In genomic region chr3:120772081-120772480, GRCh38 we compare ENCODE assay signal across 28 cellular contexts.
"Had no signal": no experiment of that assay in that cellular context is flagged by ENCODE, and none has a peak within 500 bp of the region (broad histone marks: within the 10 kb centered on the region; RNA-seq: fewer than 3 reads in every experiment).

No MANE protein-coding gene starts in this region.

- H3K4me3 ChIP-seq: gastrocnemius medialis, left ventricle myocardium inferior, lung, pancreas, right lobe of liver, spleen, testis, tibial nerve, upper lobe of right lung, vagina had no signal

- FAIRE-seq: endometrium, keratinocyte, pancreas had no signal

- H3K27me3 ChIP-seq: gastrocnemius medialis, pancreas, right lobe of liver, spleen, testis, tibial nerve, upper lobe of right lung, vagina had no signal

- H3K36me3 Mint-ChIP-seq: naive B cell had no signal

- H3K4me1 ChIP-seq: right lobe of liver had no signal

- H3K27ac ChIP-seq: gastrocnemius medialis, left ventricle myocardium inferior, pancreas, right lobe of liver, spleen, testis, tibial nerve, upper lobe of right lung, vagina had no signal

- H3K27me3 Mint-ChIP-seq: naive B cell; progenitor cell of endocrine pancreas; stimulated activated memory B cell treated with anti-CD40 and anti-IgM and Interleukin-4, amounts not matched to agents 10 μg/mL and 1 μg/mL and 100 μg/mL, for 72 hours; stimulated activated naive CD8-positive, alpha-beta T cell treated with anti-CD3 and anti-CD28 coated beads, Interleukin-15, Interleukin-2, amounts not matched to agents 100 ng/mL and 50 ng/mL, for 24 hours had no signal

- ATAC-seq: esophagus mucosa; gastrocnemius medialis; left cardiac atrium; pancreas; right lobe of liver; stimulated activated memory B cell treated with anti-CD40 and anti-IgM and Interleukin-4, amounts not matched to agents 10 μg/mL and 1 μg/mL and 100 μg/mL, for 72 hours; upper lobe of right lung had no signal

- H3K27ac Mint-ChIP-seq: nephron; stimulated activated memory B cell treated with anti-CD40 and anti-IgM and Interleukin-4, amounts not matched to agents 10 μg/mL and 1 μg/mL and 100 μg/mL, for 72 hours; stimulated activated naive CD8-positive, alpha-beta T cell treated with anti-CD3 and anti-CD28 coated beads, Interleukin-15, Interleukin-2, amounts not matched to agents 100 ng/mL and 50 ng/mL, for 24 hours had no signal

- H3K36me3 ChIP-seq: right lobe of liver had no signal

- H3K4me3 Mint-ChIP-seq: immature natural killer cell; nephron; stimulated activated memory B cell treated with anti-CD40 and anti-IgM and Interleukin-4, amounts not matched to agents 10 μg/mL and 1 μg/mL and 100 μg/mL, for 72 hours; stimulated activated naive CD8-positive, alpha-beta T cell treated with anti-CD3 and anti-CD28 coated beads, Interleukin-15, Interleukin-2, amounts not matched to agents 100 ng/mL and 50 ng/mL, for 24 hours had no signal

- H3K9me3 Mint-ChIP-seq: immature natural killer cell; naive B cell; nephron; stimulated activated memory B cell treated with anti-CD40 and anti-IgM and Interleukin-4, amounts not matched to agents 10 μg/mL and 1 μg/mL and 100 μg/mL, for 72 hours; stimulated activated naive CD8-positive, alpha-beta T cell treated with anti-CD3 and anti-CD28 coated beads, Interleukin-15, Interleukin-2, amounts not matched to agents 100 ng/mL and 50 ng/mL, for 24 hours had no signal

- H3K9me3 ChIP-seq: gastrocnemius medialis, left ventricle myocardium inferior, pancreas, right lobe of liver, spleen, testis, tibial nerve, upper lobe of right lung, vagina had no signal

- DNase-seq: effector memory CD4-positive, alpha-beta T cell; gastrocnemius medialis; immature natural killer cell; left cardiac atrium; left ventricle myocardium inferior; mesenchymal stem cell; midbrain; naive B cell; occipital lobe; pancreas; retina; right lobe of liver; spleen; stimulated activated CD4-positive, alpha-beta T cell treated with anti-CD3 and anti-CD28 coated beads, Interleukin-15, amount 100 ng/mL, for 24 hours; stimulated activated CD4-positive, alpha-beta T cell treated with anti-CD3 and anti-CD28 coated beads, Interleukin-1b, Interleukin-23, amount 100 ng/mL, for 48 hours; stimulated activated CD4-positive, alpha-beta T cell treated with anti-CD3 and anti-CD28 coated beads, Interleukin-4, amount 100 ng/mL, for 24 hours; testis; upper lobe of right lung had no signal
